In genomic region chr1:234230414-234230862, GRCh38 we compare ENCODE assay signal across 11 cellular contexts.
DNase-seq lines count a peak whose midpoint lies in the region; ATAC-seq lines count a peak whose summit lies in the region.
"Had no signal": no experiment of that assay in that cellular context is flagged by ENCODE, and none has a peak within 500 bp of the region (broad histone marks: within the 10 kb centered on the region; RNA-seq: fewer than 3 reads in every experiment).

No MANE protein-coding gene starts in this region.

- H3K27me3 Mint-ChIP-seq in activated CD8-positive, alpha-beta T cell treated with anti-CD3 and anti-CD28 coated beads, Interleukin-2, amount 10 ng/mL, durations not matched to agents 7 days and 5 days (ENCODE audit: low read depth) = peaks cover 11% of the 10 kb centered on the region

- intact Hi-C loops in aorta (cut with DNase I) = no loop called here

- CTCF ChIA-PET in activated CD8-positive, alpha-beta T cell treated with anti-CD3 and anti-CD28 coated beads, Interleukin-2, amount 10 ng/mL, durations not matched to agents 7 days and 5 days (lab: Charles Lee) = interaction anchor here (0.7 to 3.3 kb wide), 11 partner anchors 9 to 106 kb away, joined by 3 to 21 read pairs (median 3); no protein-coding TSS in a partner anchor

- H3K36me3 ChIP-seq in BLaER1 treated with 17β-estradiol and CSF1 and Interleukin-3, amounts not matched to agents 10 nM and 100 nM = no peaks in the 10 kb centered on the region
- no peaks in the 10 kb centered on the region for H3K36me3 ChIP-seq in aorta (ENCODE audit: control insufficient read depth in 1 of 2, insufficient read depth in 2 of 2, low read length in 1 of 2)
- H3K36me3 ChIP-seq: thoracic aorta had no signal

- peak; percentile 71 for DNase-seq in activated CD8-positive, alpha-beta T cell treated with anti-CD3 and anti-CD28 coated beads, Interleukin-2, amount 10 ng/mL, durations not matched to agents 7 days and 5 days
- no peak for DNase-seq in CD1c-positive myeloid dendritic cell (ENCODE audit: extremely low spot score)
- DNase-seq in NOMO-1 (lab: John Stamatoyannopoulos, UW; ENCODE audit: unreplicated experiment in 2 of 2) = no peak
- DNase-seq in aorta = no peak
- DNase-seq in cerebellum (ENCODE audit: low spot score) = no peak
- DNase-seq: CD8-positive, alpha-beta T cell had no signal

- peak overlapping the region in 3 of 11 experiments; percentile 29 to 52 (median 38); a peak in 4 of 22 replicates for H3K9ac ChIP-seq in BLaER1 treated with 17β-estradiol and CSF1 and Interleukin-3, amounts not matched to agents 10 nM and 100 nM
- H3K9ac ChIP-seq: parathyroid adenoma had no signal

- peak overlapping the region; percentile 31 to 83 (median 62) for H3K4me2 ChIP-seq in BLaER1 treated with 17β-estradiol and CSF1 and Interleukin-3, amounts not matched to agents 10 nM and 100 nM

- ATAC-seq in GM19395 (IDR thresholded peaks at IDR 0.05; ENCODE audit: unreplicated experiment) (peak; percentile 86), HG03571 (IDR thresholded peaks at IDR 0.05; ENCODE audit: unreplicated experiment) (peak; percentile 59), aorta (ENCODE audit: low FRiP score) (no peak)
- ATAC-seq in activated CD8-positive, alpha-beta T cell treated with anti-CD3 and anti-CD28 coated beads, Interleukin-2, amount 10 ng/mL, durations not matched to agents 7 days and 5 days = peak; percentile 94
- ATAC-seq: CD8-positive, alpha-beta T cell had no signal

- peak overlapping the region; percentile 52 for H3K4me3 Mint-ChIP-seq in activated CD8-positive, alpha-beta T cell treated with anti-CD3 and anti-CD28 coated beads, Interleukin-2, amount 10 ng/mL, durations not matched to agents 7 days and 5 days
- H3K4me3 Mint-ChIP-seq: CD8-positive, alpha-beta T cell had no signal

- H3K27me3 ChIP-seq in BLaER1 treated with 17β-estradiol and CSF1 and Interleukin-3, amounts not matched to agents 10 nM and 100 nM = no peaks in the 10 kb centered on the region
- H3K27me3 ChIP-seq in aorta (ENCODE audit: control insufficient read depth in 1 of 2, insufficient read depth in 2 of 2, low read length in 1 of 2) = peaks cover 0 to 2% of the 10 kb centered on the region in 2 donors

- peak overlapping the region; percentile 72 for H3K27ac Mint-ChIP-seq in activated CD8-positive, alpha-beta T cell treated with anti-CD3 and anti-CD28 coated beads, Interleukin-2, amount 10 ng/mL, durations not matched to agents 7 days and 5 days
- H3K27ac Mint-ChIP-seq: CD8-positive, alpha-beta T cell had no signal

- H4K20me1 ChIP-seq in BLaER1 treated with 17β-estradiol and CSF1 and Interleukin-3, amounts not matched to agents 10 nM and 100 nM = no peaks in the 10 kb centered on the region; a peak in 1 of 22 replicates

- H3K27ac ChIP-seq in BLaER1 treated with 17β-estradiol and CSF1 and Interleukin-3, amounts not matched to agents 10 nM and 100 nM = peak overlapping the region in 2 of 11 experiments; percentile 16 to 29; a peak in 2 of 22 replicates
- no peak overlapping the region for H3K27ac ChIP-seq in aorta (ENCODE audit: low read depth in 1 of 2, low read length in 2 of 2)
- H3K27ac ChIP-seq: parathyroid adenoma, thoracic aorta had no signal

- peaks cover 10 to 25% (median 19%) of the 10 kb centered on the region in 10 experiments; a peak in 19 of 20 replicates for H3K4me1 ChIP-seq in BLaER1 treated with 17β-estradiol and CSF1 and Interleukin-3, amounts not matched to agents 10 nM and 100 nM
- H3K4me1 ChIP-seq in aorta (ENCODE audit: control insufficient read depth in 1 of 2, insufficient read depth in 2 of 2, low read length in 2 of 2) = no peaks in the 10 kb centered on the region
- H3K4me1 ChIP-seq: parathyroid adenoma had no signal

- H3K4me3 ChIP-seq in BLaER1 treated with 17β-estradiol and CSF1 and Interleukin-3, amounts not matched to agents 10 nM and 100 nM = no peak overlapping the region
- no peak overlapping the region for H3K4me3 ChIP-seq in aorta (ENCODE audit: low read length in 2 of 2)
- H3K4me3 ChIP-seq: thoracic aorta had no signal

- peaks cover 70% of the 10 kb centered on the region for H3K36me3 Mint-ChIP-seq in activated CD8-positive, alpha-beta T cell treated with anti-CD3 and anti-CD28 coated beads, Interleukin-2, amount 10 ng/mL, durations not matched to agents 7 days and 5 days (ENCODE audit: low read depth)
- H3K36me3 Mint-ChIP-seq: CD8-positive, alpha-beta T cell had no signal

- POLR2A ChIA-PET in activated CD8-positive, alpha-beta T cell treated with anti-CD3 and anti-CD28 coated beads, Interleukin-2, amount 10 ng/mL, durations not matched to agents 7 days and 5 days (lab: Charles Lee) = interaction anchor here (1.1 to 1.8 kb wide), 2 partner anchors 11 to 59 kb away, joined by 3 to 4 read pairs; no protein-coding TSS in a partner anchor

- no peaks in the 10 kb centered on the region for H3K9me3 Mint-ChIP-seq in activated CD8-positive, alpha-beta T cell treated with anti-CD3 and anti-CD28 coated beads, Interleukin-2, amount 10 ng/mL, durations not matched to agents 7 days and 5 days (ENCODE audit: insufficient read depth)
- H3K9me3 Mint-ChIP-seq: CD8-positive, alpha-beta T cell had no signal

- peaks cover 0 to 10% (median 0%) of the 10 kb centered on the region in 11 experiments; a peak in 3 of 22 replicates for H3K9me3 ChIP-seq in BLaER1 treated with 17β-estradiol and CSF1 and Interleukin-3, amounts not matched to agents 10 nM and 100 nM (replicated peaks in 1 of 11)
- no peaks in the 10 kb centered on the region for H3K9me3 ChIP-seq in aorta (ENCODE audit: control insufficient read depth, low read length)
- H3K9me3 ChIP-seq: thoracic aorta had no signal

- H3K4me1 Mint-ChIP-seq in activated CD8-positive, alpha-beta T cell treated with anti-CD3 and anti-CD28 coated beads, Interleukin-2, amount 10 ng/mL, durations not matched to agents 7 days and 5 days (ENCODE audit: low read depth) = peaks cover 65% of the 10 kb centered on the region

- 40 to 42% methylated on average over 10 of the region's 10 CpGs for WGBS in aorta, 2 donors
